In genomic region chr17:45222273-45222993, GRCh38 we compare ENCODE assay signal across 9 cellular contexts. TPM values are rescaled to one million over a fixed set of nuclear protein-coding genes. Genes with fewer than 3 reads are reported as not detected.
DNase-seq lines count a peak whose midpoint lies in the region; ATAC-seq and TF ChIP-seq lines count a peak whose summit lies in the region.
"Had no signal": no experiment of that assay in that cellular context is flagged by ENCODE, and none has a peak within 500 bp of the region (broad histone marks: within the 10 kb centered on the region; RNA-seq: fewer than 3 reads in every experiment).

No MANE protein-coding gene starts in this region.

- H3K4me3 ChIP-seq in BLaER1 treated with 17β-estradiol and CSF1 and Interleukin-3, amounts not matched to agents 10 nM and 100 nM: peak overlapping the region; percentile 93 to 100 (median 98)
- H3K4me3 ChIP-seq in ascending aorta (peak overlapping the region; percentile 66 to 70), lower leg skin (ENCODE audit: low read depth, poor library complexity, severe bottlenecking) (peak overlapping the region; percentile 54), subcutaneous abdominal adipose tissue (ENCODE audit: low read depth in 1 of 5, low read length in 5 of 5) (peak overlapping the region; percentile 58 to 77 (median 69))

- WGBS in lower leg skin, 2 donors: 27 to 35% methylated on average over 27 to 33 of the region's 37 CpGs

- ATAC-seq in HG03378 (IDR thresholded peaks at IDR 0.05; ENCODE audit: unreplicated experiment): no peak

- TF ChIP-seq CTCF in ascending aorta (IDR thresholded peaks at IDR 0.05): no peak
- TF ChIP-seq CTCF in lower leg skin (IDR thresholded peaks at IDR 0.05): no peak

- H3K27me3 ChIP-seq in BLaER1 treated with 17β-estradiol and CSF1 and Interleukin-3, amounts not matched to agents 10 nM and 100 nM: no peaks in the 10 kb centered on the region
- H3K27me3 ChIP-seq in ascending aorta (peaks cover 5% of the 10 kb centered on the region), subcutaneous abdominal adipose tissue (ENCODE audit: control insufficient read depth in 5 of 5, insufficient read depth in 4 of 5, low read length in 5 of 5) (no peaks in the 10 kb centered on the region)

- peaks cover 0 to 52% (median 18%) of the 10 kb centered on the region in 11 experiments; a peak in 14 of 22 replicates for H3K36me3 ChIP-seq in BLaER1 treated with 17β-estradiol and CSF1 and Interleukin-3, amounts not matched to agents 10 nM and 100 nM
- H3K36me3 ChIP-seq in ascending aorta (no peaks in the 10 kb centered on the region), subcutaneous abdominal adipose tissue (ENCODE audit: control insufficient read depth in 5 of 5, insufficient read depth in 5 of 5, low read length in 5 of 5) (no peaks in the 10 kb centered on the region)

- H4K20me1 ChIP-seq in BLaER1 treated with 17β-estradiol and CSF1 and Interleukin-3, amounts not matched to agents 10 nM and 100 nM: peaks cover 0 to 31% (median 12%) of the 10 kb centered on the region in 11 experiments; a peak in 8 of 22 replicates

- intact Hi-C loops in ascending aorta (cut with DNase I) (no loop called here), lower leg skin (cut with DNase I; ENCODE audit: low total_unique reads) (no loop called here)

- H3K9me3 ChIP-seq in BLaER1 treated with 17β-estradiol and CSF1 and Interleukin-3, amounts not matched to agents 10 nM and 100 nM (replicated peaks in 1 of 11): no peaks in the 10 kb centered on the region
- H3K9me3 ChIP-seq in ascending aorta (no peaks in the 10 kb centered on the region), subcutaneous abdominal adipose tissue (ENCODE audit: control insufficient read depth in 5 of 5, low read length in 5 of 5) (no peaks in the 10 kb centered on the region)

- H3K4me2 ChIP-seq in BLaER1 treated with 17β-estradiol and CSF1 and Interleukin-3, amounts not matched to agents 10 nM and 100 nM: peak overlapping the region; percentile 98 to 100 (median 100)

- H3K4me1 ChIP-seq in BLaER1 treated with 17β-estradiol and CSF1 and Interleukin-3, amounts not matched to agents 10 nM and 100 nM: peaks cover 62 to 76% (median 71%) of the 10 kb centered on the region in 10 experiments
- H3K4me1 ChIP-seq in ascending aorta: peaks cover 4 to 5% of the 10 kb centered on the region in 2 donors
- H3K4me1 ChIP-seq in subcutaneous abdominal adipose tissue (ENCODE audit: control insufficient read depth in 5 of 5, insufficient read depth in 5 of 5, low read length in 5 of 5): peaks cover 8 to 80% (median 65%) of the 10 kb centered on the region in 5 donors

- peak overlapping the region; percentile 90 to 100 (median 99) for H3K27ac ChIP-seq in BLaER1 treated with 17β-estradiol and CSF1 and Interleukin-3, amounts not matched to agents 10 nM and 100 nM
- H3K27ac ChIP-seq in ascending aorta: peak overlapping the region in 1 of 2 donors; percentile 3
- peak overlapping the region; percentile 50 for H3K27ac ChIP-seq in subcutaneous abdominal adipose tissue (ENCODE audit: low read depth, low read length)

- H3K9ac ChIP-seq in BLaER1 treated with 17β-estradiol and CSF1 and Interleukin-3, amounts not matched to agents 10 nM and 100 nM: peak overlapping the region; percentile 90 to 99 (median 97)
- peak overlapping the region in 3 of 5 donors; percentile 60 to 72 (median 71) for H3K9ac ChIP-seq in subcutaneous abdominal adipose tissue (ENCODE audit: low read length in 5 of 5)

- DNase-seq in NAMALWA (ENCODE audit: low spot score) (peak; percentile 65), ascending aorta (ENCODE audit: low spot score in 2 of 2) (no peak), lower leg skin (ENCODE audit: low spot score in 2 of 2) (peak in 1 of 2 donors; percentile 89), cerebellum (ENCODE audit: low spot score) (no peak), MV-4-11 (lab: John Stamatoyannopoulos, UW) (no peak)

- TF ChIP-seq POLR2A in lower leg skin (IDR thresholded peaks at IDR 0.05): no peak

RNA-seq across cellular contexts. Expression of gene FMNL1, which starts 0.7 kb away (rescaled TPM):
- 10.7 TPM for total RNA-seq in ascending aorta
- 10 to 100 TPM in 1 of 4 donors, 1 to 10 TPM in 3; 8.3 to 13.6 (median 8.8) TPM for total RNA-seq in lower leg skin
- total RNA-seq in cerebellum: 3.4 TPM

RNA-seq across cellular contexts. Expression of gene SPATA32, which starts 39.5 kb away (rescaled TPM):
- total RNA-seq in ascending aorta: not detected
- not detected for total RNA-seq in lower leg skin
- total RNA-seq in cerebellum: not detected
- total RNA-seq: left colon had no signal
